Comparison of ENCODE assay signal across 10 cellular contexts in genomic region chr6:137415834-137416190, GRCh38.
DNase-seq lines count a peak whose midpoint lies in the region; ATAC-seq and TF ChIP-seq lines count a peak whose summit lies in the region.
"Had no signal": no experiment of that assay in that cellular context is flagged by ENCODE, and none has a peak within 500 bp of the region (broad histone marks: within the 10 kb centered on the region; RNA-seq: fewer than 3 reads in every experiment).

No MANE protein-coding gene starts in this region.

- CTCF ChIA-PET in activated naive CD4-positive, alpha-beta T cell treated with anti-CD3 and anti-CD28 coated beads for 36 hours (lab: Charles Lee) = interaction anchor here (0.7 to 3.1 kb wide), 17 partner anchors 14 to 327 kb away, joined by 3 to 22 read pairs (median 4); no protein-coding TSS in a partner anchor

- H3K36me3 ChIP-seq in lower lobe of right lung (no peaks in the 10 kb centered on the region), tibial artery (no peaks in the 10 kb centered on the region)
- H3K36me3 ChIP-seq: prostate gland had no signal

- no peaks in the 10 kb centered on the region for H3K36me3 Mint-ChIP-seq in activated naive CD4-positive, alpha-beta T cell treated with anti-CD3 and anti-CD28 coated beads for 36 hours (ENCODE audit: low read depth)
- H3K36me3 Mint-ChIP-seq in activated T-helper 17 cell treated with anti-CD3 and anti-CD28 coated beads, Interleukin-2, amount 50 U/mL, for 72 hours (ENCODE audit: low read depth) = no peaks in the 10 kb centered on the region

- H3K27ac ChIP-seq in lower lobe of right lung (no peak overlapping the region), tibial artery (peak overlapping the region in 1 of 2 donors; percentile 51)

- no peak for TF ChIP-seq CTCF in lower lobe of right lung (IDR thresholded peaks at IDR 0.05)
- no peak for TF ChIP-seq CTCF in tibial artery (IDR thresholded peaks at IDR 0.05)

- H3K9me3 ChIP-seq in lower lobe of right lung (no peaks in the 10 kb centered on the region), tibial artery (no peaks in the 10 kb centered on the region)
- H3K9me3 ChIP-seq: prostate gland had no signal

- H3K4me1 Mint-ChIP-seq in activated naive CD4-positive, alpha-beta T cell treated with anti-CD3 and anti-CD28 coated beads for 36 hours (ENCODE audit: low read depth) = peaks cover 11% of the 10 kb centered on the region
- peaks cover 4% of the 10 kb centered on the region for H3K4me1 Mint-ChIP-seq in activated T-helper 17 cell treated with anti-CD3 and anti-CD28 coated beads, Interleukin-2, amount 50 U/mL, for 72 hours

- H3K9me3 Mint-ChIP-seq in activated naive CD4-positive, alpha-beta T cell treated with anti-CD3 and anti-CD28 coated beads for 36 hours = no peaks in the 10 kb centered on the region
- H3K9me3 Mint-ChIP-seq in activated T-helper 17 cell treated with anti-CD3 and anti-CD28 coated beads, Interleukin-2, amount 50 U/mL, for 72 hours = no peaks in the 10 kb centered on the region

- no peak for ATAC-seq in activated T-helper 17 cell treated with anti-CD3 and anti-CD28 coated beads, Interleukin-2, amount 50 U/mL, for 72 hours (replicated peaks)
- ATAC-seq in lower lobe of right lung (no peak), GM18858 (IDR thresholded peaks at IDR 0.05; ENCODE audit: unreplicated experiment) (no peak)

- no peak for DNase-seq in activated naive CD4-positive, alpha-beta T cell treated with anti-CD3 and anti-CD28 coated beads for 36 hours
- no peak for DNase-seq in activated naive CD4-positive, alpha-beta T cell treated with Interleukin-2 at 50 U/mL for 16 hours
- DNase-seq in lower lobe of right lung (no peak), tibial artery (no peak), NOMO-1 (lab: John Stamatoyannopoulos, UW; ENCODE audit: unreplicated experiment in 2 of 2) (no peak), NCI-H526 treated with DMSO at 0.1 percent for 48 hours (lab: John Stamatoyannopoulos, UW) (no peak)
- DNase-seq: NCI-H1694 had no signal

- peak overlapping the region; percentile 65 for H3K4me3 Mint-ChIP-seq in activated naive CD4-positive, alpha-beta T cell treated with anti-CD3 and anti-CD28 coated beads for 36 hours
- H3K4me3 Mint-ChIP-seq in activated T-helper 17 cell treated with anti-CD3 and anti-CD28 coated beads, Interleukin-2, amount 50 U/mL, for 72 hours = peak overlapping the region; percentile 75

- peak overlapping the region; percentile 55 for H3K4me3 ChIP-seq in lower lobe of right lung
- H3K4me3 ChIP-seq in tibial artery = peak overlapping the region; percentile 45 to 52

- H3K27me3 Mint-ChIP-seq in activated naive CD4-positive, alpha-beta T cell treated with anti-CD3 and anti-CD28 coated beads for 36 hours (ENCODE audit: low read depth) = no peaks in the 10 kb centered on the region
- no peaks in the 10 kb centered on the region for H3K27me3 Mint-ChIP-seq in activated T-helper 17 cell treated with anti-CD3 and anti-CD28 coated beads, Interleukin-2, amount 50 U/mL, for 72 hours

- no peak overlapping the region for H3K27ac Mint-ChIP-seq in activated naive CD4-positive, alpha-beta T cell treated with anti-CD3 and anti-CD28 coated beads for 36 hours
- H3K27ac Mint-ChIP-seq in activated T-helper 17 cell treated with anti-CD3 and anti-CD28 coated beads, Interleukin-2, amount 50 U/mL, for 72 hours = peak overlapping the region; percentile 68

- peaks cover 8% of the 10 kb centered on the region for H3K4me1 ChIP-seq in lower lobe of right lung
- H3K4me1 ChIP-seq in tibial artery = peaks cover 0 to 9% (median 2%) of the 10 kb centered on the region in 4 donors
- H3K4me1 ChIP-seq: prostate gland had no signal

- no peaks in the 10 kb centered on the region for H3K27me3 ChIP-seq in lower lobe of right lung (ENCODE audit: low read depth)
- H3K27me3 ChIP-seq in tibial artery = no peaks in the 10 kb centered on the region

- intact Hi-C loops in activated naive CD4-positive, alpha-beta T cell treated with anti-CD3 and anti-CD28 coated beads for 36 hours (cut with micrococcal nuclease) = loop anchor here (1.0 kb wide), 10 partner anchors 27 to 340 kb away; no protein-coding TSS in a partner anchor
- intact Hi-C loops in lower lobe of right lung (cut with DNase I) (no loop called here), tibial artery (cut with DNase I; ENCODE audit: low total_unique reads) (no loop called here)
